ENCODE assay signal across 7 cellular contexts in the genomic region with DNA sequence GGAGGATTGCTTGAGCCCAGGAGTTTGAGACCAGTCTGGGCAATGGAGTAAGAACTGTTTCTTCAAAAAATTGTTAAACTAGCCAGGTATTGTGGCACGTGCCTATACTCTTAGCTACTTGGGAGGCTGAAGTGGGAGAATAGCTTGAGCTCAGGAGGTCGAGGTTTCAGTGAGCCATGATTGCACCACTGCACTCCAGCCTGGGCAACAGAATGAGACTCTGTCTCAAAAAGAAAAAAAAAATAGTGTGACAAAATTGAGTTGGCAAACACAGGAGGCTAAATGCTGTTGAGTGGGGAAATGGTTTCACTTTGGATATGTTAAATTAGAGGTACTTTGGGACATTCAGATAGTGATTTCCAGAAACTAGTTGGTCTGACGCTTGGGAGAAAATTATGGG.
A peak's percentile ranks its signal among the peaks of the same experiment; 100 is the strongest.
DNase-seq lines count a peak whose midpoint lies in the region; ATAC-seq and TF ChIP-seq lines count a peak whose summit lies in the region.
"Not testable (repeated sequence)": the region's sequence is repeated elsewhere in the genome, so short reads cannot be mapped to it uniquely, and the experiment has no call there.

No MANE protein-coding gene starts in this region.

- not testable (repeated sequence) for H3K9me3 ChIP-seq in Loucy (ENCODE audit: insufficient read depth, low read depth, low read length); lower lobe of right lung

- not testable (repeated sequence) for H3K27me3 Mint-ChIP-seq in GM23338 (ENCODE audit: insufficient read depth, low read depth, poor library complexity)

- H3K36me3 ChIP-seq in GM23338 (ENCODE audit: insufficient read depth); Loucy (ENCODE audit: insufficient read depth, low read length); lower lobe of right lung: not testable (repeated sequence)

- H3K4me2 ChIP-seq in GM23338 = not testable (repeated sequence)
- H3K4me2 ChIP-seq in Loucy (ENCODE audit: low read depth, low read length, poor library complexity, severe bottlenecking) = peak overlapping the region; percentile 14

- not testable (repeated sequence) for H3K4me1 ChIP-seq in GM23338 (ENCODE audit: insufficient read depth); Loucy (ENCODE audit: insufficient read depth, low read length, poor library complexity, severe bottlenecking); lower lobe of right lung

- intact Hi-C loops in lower lobe of right lung (cut with DNase I) = not testable (repeated sequence)

- not testable (repeated sequence) for H3K4me3 ChIP-seq in GM23338; Loucy (ENCODE audit: low read length, poor library complexity, severe bottlenecking); lower lobe of right lung
- peak overlapping the region; percentile 55 for H3K4me3 ChIP-seq in coronary artery

- DNase-seq in GM23338 (ENCODE audit: low spot score); coronary artery (ENCODE audit: low spot score); lower lobe of right lung; stimulated activated effector memory CD8-positive, alpha-beta T cell treated with anti-CD3 and anti-CD28 coated beads, Interleukin-12 subunit alpha, Interleukin-12 subunit beta, amount 100 ng/mL, for 72 hours (ENCODE audit: low spot score in 2 of 2): not testable (repeated sequence)

- not testable (repeated sequence) for H4K20me1 ChIP-seq in GM23338 (replicated peaks; ENCODE audit: insufficient read depth); Loucy (ENCODE audit: insufficient read depth, low read length, poor library complexity, severe bottlenecking)

- H3K9ac ChIP-seq in Loucy (ENCODE audit: low read depth, low read length, poor library complexity, severe bottlenecking) = not testable (repeated sequence)

- not testable (repeated sequence) for H3K9me2 ChIP-seq in GM23338 (ENCODE audit: insufficient read depth); Loucy (replicated peaks; ENCODE audit: low read depth, low read length)

- not testable (repeated sequence) for H3K27me3 ChIP-seq in GM23338 (ENCODE audit: insufficient read depth); Loucy (ENCODE audit: insufficient read depth, low read length, poor library complexity, severe bottlenecking); lower lobe of right lung (ENCODE audit: low read depth)

- ATAC-seq in GM18907 (IDR thresholded peaks at IDR 0.05; ENCODE audit: unreplicated experiment) (peak; percentile 37), HG03039 (IDR thresholded peaks at IDR 0.05; ENCODE audit: unreplicated experiment) (peak; percentile 28), lower lobe of right lung (peak; percentile 19 to 29)
- ATAC-seq in GM23338 = not testable (repeated sequence)
- ATAC-seq in stimulated activated effector memory CD8-positive, alpha-beta T cell treated with anti-CD3 and anti-CD28 coated beads, Interleukin-12 subunit alpha, Interleukin-12 subunit beta, amount 100 ng/mL, for 72 hours = peak; percentile 11

- not testable (repeated sequence) for H3K4me3 Mint-ChIP-seq in GM23338
- peak overlapping the region; percentile 5 for H3K4me3 Mint-ChIP-seq in stimulated activated effector memory CD8-positive, alpha-beta T cell treated with anti-CD3 and anti-CD28 coated beads, Interleukin-12 subunit alpha, Interleukin-12 subunit beta, amount 100 ng/mL, for 72 hours

- H3F3A ChIP-seq in GM23338 (replicated peaks; ENCODE audit: low read depth); Loucy (ENCODE audit: low read depth): not testable (repeated sequence)

- not testable (repeated sequence) for H3K9me3 Mint-ChIP-seq in GM23338; stimulated activated effector memory CD8-positive, alpha-beta T cell treated with anti-CD3 and anti-CD28 coated beads, Interleukin-12 subunit alpha, Interleukin-12 subunit beta, amount 100 ng/mL, for 72 hours

- not testable (repeated sequence) for H3K27ac ChIP-seq in GM23338 (ENCODE audit: low read depth)
- H3K27ac ChIP-seq in coronary artery (peak overlapping the region; percentile 78 to 88), lower lobe of right lung (peak overlapping the region; percentile 39)

- H2AFZ ChIP-seq in GM23338; Loucy (ENCODE audit: low read length): not testable (repeated sequence)

- TF ChIP-seq CTCF in GM23338 (conservative IDR thresholded peaks at IDR 0.05; ENCODE audit: low read depth in 2 of 2); Loucy (conservative IDR thresholded peaks at IDR 0.05; ENCODE audit: low read length); coronary artery (IDR thresholded peaks at IDR 0.05); lower lobe of right lung (IDR thresholded peaks at IDR 0.05): not testable (repeated sequence)

- 0 out of 2 replicates have a peak overlapping the region, but pooled peaks have one; percentile 1 for H3K27ac Mint-ChIP-seq in GM23338
- H3K27ac Mint-ChIP-seq in stimulated activated effector memory CD8-positive, alpha-beta T cell treated with anti-CD3 and anti-CD28 coated beads, Interleukin-12 subunit alpha, Interleukin-12 subunit beta, amount 100 ng/mL, for 72 hours = not testable (repeated sequence)

- H3K79me2 ChIP-seq in GM23338 (replicated peaks; ENCODE audit: insufficient read depth); Loucy (ENCODE audit: insufficient read depth, low read length): not testable (repeated sequence)

- not testable (repeated sequence) for H3K36me3 Mint-ChIP-seq in GM23338 (ENCODE audit: low read depth); stimulated activated effector memory CD8-positive, alpha-beta T cell treated with anti-CD3 and anti-CD28 coated beads, Interleukin-12 subunit alpha, Interleukin-12 subunit beta, amount 100 ng/mL, for 72 hours

- H3K4me1 Mint-ChIP-seq in GM23338 = not testable (repeated sequence)
- H3K4me1 Mint-ChIP-seq in stimulated activated effector memory CD8-positive, alpha-beta T cell treated with anti-CD3 and anti-CD28 coated beads, Interleukin-12 subunit alpha, Interleukin-12 subunit beta, amount 100 ng/mL, for 72 hours = peaks cover 22% of the 10 kb centered on the region
